20 cellular contexts compared by ENCODE assay signal in genomic region chr7:80772347-80773101, GRCh38.
A peak's percentile ranks its signal among the peaks of the same experiment; 100 is the strongest.
DNase-seq lines count a peak whose midpoint lies in the region; ATAC-seq, FAIRE-seq and TF ChIP-seq lines count a peak whose summit lies in the region.
"Had no signal": no experiment of that assay in that cellular context is flagged by ENCODE, and none has a peak within 500 bp of the region (broad histone marks: within the 10 kb centered on the region; RNA-seq: fewer than 3 reads in every experiment).

No MANE protein-coding gene starts in this region.

- no peak overlapping the region for H3K18ac ChIP-seq in IMR-90 (ENCODE audit: low read depth, low read length)

- H3K4me1 ChIP-seq in IMR-90 (ENCODE audit: control insufficient read depth, insufficient read depth, low read length): peaks cover 3% of the 10 kb centered on the region; the same call in 1 of the 2 replicates
- H3K4me1 ChIP-seq in right lobe of liver: no peaks in the 10 kb centered on the region
- H3K4me1 ChIP-seq: parathyroid adenoma had no signal

- no peak overlapping the region for H3K4me3 Mint-ChIP-seq in nephron progenitor cell
- H3K4me3 Mint-ChIP-seq: activated CD4-positive, alpha-beta T cell treated with anti-CD3 and anti-CD28 coated beads for 36 hours; naive thymus-derived CD8-positive, alpha-beta T cell had no signal

- H3K4me1 Mint-ChIP-seq in nephron progenitor cell: peaks cover 66% of the 10 kb centered on the region
- H3K4me1 Mint-ChIP-seq: activated CD4-positive, alpha-beta T cell treated with anti-CD3 and anti-CD28 coated beads for 36 hours had no signal

- in situ Hi-C loops in IMR-90 (cut with MboI; ENCODE audit: low sequenced_read_pairs): no loop called here

- peaks cover 39% of the 10 kb centered on the region for H3K36me3 Mint-ChIP-seq in nephron progenitor cell (ENCODE audit: low read depth)
- H3K36me3 Mint-ChIP-seq: naive thymus-derived CD8-positive, alpha-beta T cell had no signal

- no peak overlapping the region for H3K4ac ChIP-seq in IMR-90 (ENCODE audit: low read depth, low read length)

- H3K14ac ChIP-seq in IMR-90 (replicated peaks; ENCODE audit: low read depth, low read length): 0 out of 2 replicates have a peak overlapping the region, but pooled peaks have one; percentile 46

- ATAC-seq in IMR-90 (ENCODE audit: low read depth) (no peak), right lobe of liver (no peak)
- ATAC-seq: activated CD4-positive, alpha-beta T cell treated with anti-CD3 and anti-CD28 coated beads for 36 hours; naive thymus-derived CD8-positive, alpha-beta T cell had no signal

- peak overlapping the region; percentile 36 for H3K27ac Mint-ChIP-seq in nephron progenitor cell
- H3K27ac Mint-ChIP-seq: activated CD4-positive, alpha-beta T cell treated with anti-CD3 and anti-CD28 coated beads for 36 hours; naive thymus-derived CD8-positive, alpha-beta T cell had no signal

- CTCF ChIA-PET in IMR-90 (lab: Yijun Ruan, JAX): no interaction called here

- no peaks in the 10 kb centered on the region for H3K9me3 ChIP-seq in IMR-90 (ENCODE audit: control insufficient read depth, insufficient read depth, low read length)
- H3K9me3 ChIP-seq in right lobe of liver: no peaks in the 10 kb centered on the region
- H3K9me3 ChIP-seq: Caco-2 had no signal

- no TSS peak for BruUV-seq in IMR-90 (replicated peaks; lab: Mats Ljungman, UMichigan)

- WGBS in IMR-90 (ENCODE audit: extremely low coverage in 2 of 2, insufficient read length in 1 of 2), 2 experiments: no CpG with 5 or more reads among the region's 3 CpGs
- WGBS in right lobe of liver (ENCODE audit: insufficient coverage, low coverage, low lambda C conversion rate, missing lambda C conversion rate): 31% methylated on average over 3 of the region's 3 CpGs

- no peak overlapping the region for H2BK20ac ChIP-seq in IMR-90 (ENCODE audit: low read depth, low read length)

- no peak overlapping the region for H2AFZ ChIP-seq in IMR-90 (replicated peaks; ENCODE audit: low read length, poor library complexity)
- H2AFZ ChIP-seq: parathyroid adenoma had no signal

- no peak overlapping the region for H3K23ac ChIP-seq in IMR-90 (ENCODE audit: low read depth, low read length)

- H4K5ac ChIP-seq in IMR-90 (ENCODE audit: low read depth, low read length): no peak overlapping the region

- H3K56ac ChIP-seq in IMR-90 (ENCODE audit: extremely low read depth, insufficient read depth, low read length): no peak overlapping the region

- peak; percentile 89 for FAIRE-seq in G401.6 (lab: Jason Lieb, UNC)
- FAIRE-seq: HTR-8/SVneo had no signal

- TF ChIP-seq POLR2A in IMR-90 (IDR thresholded peaks at IDR 0.05; ENCODE audit: low read depth, low read length): no peak
- no peak for TF ChIP-seq POLR2A in right lobe of liver (IDR thresholded peaks at IDR 0.05)

- intact Hi-C loops in IMR-90 (cut with micrococcal nuclease): loop anchor here (5.0 kb wide), 1 partner anchor 60 kb away; no protein-coding TSS in a partner anchor
- intact Hi-C loops in right lobe of liver (cut with DNase I): no loop called here

- peaks cover 3% of the 10 kb centered on the region; the same call in 1 of the 2 replicates for H3K36me3 ChIP-seq in IMR-90 (ENCODE audit: control insufficient read depth, insufficient read depth, low read length)
- no peaks in the 10 kb centered on the region for H3K36me3 ChIP-seq in right lobe of liver

- H3K27ac ChIP-seq in IMR-90 (ENCODE audit: insufficient read depth, low read length) (no peak overlapping the region), epithelial cell of prostate (peak overlapping the region; percentile 18), right lobe of liver (no peak overlapping the region)
- H3K27ac ChIP-seq: parathyroid adenoma had no signal

- no peaks in the 10 kb centered on the region for H3K9me3 Mint-ChIP-seq in nephron progenitor cell
- H3K9me3 Mint-ChIP-seq: naive thymus-derived CD8-positive, alpha-beta T cell had no signal

- DNase-seq in IMR-90 (no peak), epithelial cell of prostate (ENCODE audit: low read depth, low spot score) (no peak), nephron progenitor cell (no peak), activated gamma-delta T cell (lab: John Stamatoyannopoulos, UW) (no peak), DMS79 (lab: John Stamatoyannopoulos, UW) (no peak), right lobe of liver (no peak)
- DNase-seq: activated CD4-positive, alpha-beta T cell treated with anti-CD3 and anti-CD28 coated beads for 36 hours; activated gamma-delta T cell treated with Interleukin-2 at 50 U/mL for 16 hours; amniotic stem cell; Caco-2; central memory CD4-positive, alpha-beta T cell; head of caudate nucleus; naive thymus-derived CD8-positive, alpha-beta T cell; NCI-H187 treated with DMSO at 0.1 percent for 48 hours; NCI-H510A; stimulated activated CD4-positive, alpha-beta T cell treated with anti-CD3 and anti-CD28 coated beads, Interleukin-4, amount 100 ng/mL, for 4 hours had no signal

- TF ChIP-seq RAD21 in IMR-90 (IDR thresholded peaks at IDR 0.05; ENCODE audit: low read length): no peak

- peaks cover 3% of the 10 kb centered on the region for H3K9me1 ChIP-seq in IMR-90 (ENCODE audit: insufficient read depth, low read length)

- H3K79me1 ChIP-seq in IMR-90 (ENCODE audit: low read depth in 1 of 2, low read length in 2 of 2): no peaks in the 10 kb centered on the region

- POLR2A ChIA-PET in IMR-90 (lab: Charles Lee; ENCODE audit: unreplicated experiment): no interaction called here

- no peak overlapping the region for H2AK9ac ChIP-seq in IMR-90 (replicated peaks; ENCODE audit: low read depth, low read length, poor library complexity)

- H3K9ac ChIP-seq in IMR-90 (ENCODE audit: low read depth, low read length): no peak overlapping the region
- H3K9ac ChIP-seq: parathyroid adenoma had no signal

- no peak overlapping the region for H3K4me2 ChIP-seq in IMR-90 (ENCODE audit: low read depth, low read length)

- H2BK15ac ChIP-seq in IMR-90 (ENCODE audit: low read depth, low read length): no peak overlapping the region

- no peaks in the 10 kb centered on the region for H4K20me1 ChIP-seq in IMR-90 (ENCODE audit: insufficient read depth, low read length)

- no peak overlapping the region for H4K8ac ChIP-seq in IMR-90 (ENCODE audit: low read depth in 2 of 2, low read length in 2 of 2)

- no peak overlapping the region for H2BK5ac ChIP-seq in IMR-90 (ENCODE audit: low read depth, low read length, poor library complexity, severe bottlenecking)

- TF ChIP-seq CTCF in IMR-90 (conservative IDR thresholded peaks at IDR 0.05; ENCODE audit: low read depth, low read length): no peak
- TF ChIP-seq CTCF in nephron progenitor cell (IDR thresholded peaks at IDR 0.05): no peak
- no peak for TF ChIP-seq CTCF in right lobe of liver (IDR thresholded peaks at IDR 0.05)

- H2BK120ac ChIP-seq in IMR-90 (ENCODE audit: low read depth, low read length): no peak overlapping the region

- no peaks in the 10 kb centered on the region for H3K27me3 Mint-ChIP-seq in nephron progenitor cell (ENCODE audit: low read depth, poor library complexity)
- H3K27me3 Mint-ChIP-seq: activated CD4-positive, alpha-beta T cell treated with anti-CD3 and anti-CD28 coated beads for 36 hours; naive thymus-derived CD8-positive, alpha-beta T cell had no signal

- H4K91ac ChIP-seq in IMR-90 (ENCODE audit: insufficient read depth, low read depth, low read length): no peak overlapping the region

- no peak overlapping the region for H2AK5ac ChIP-seq in IMR-90 (ENCODE audit: low read depth, low read length)

- H3K27me3 ChIP-seq in IMR-90 (ENCODE audit: control insufficient read depth, insufficient read depth, low read length) (no peaks in the 10 kb centered on the region), right lobe of liver (no peaks in the 10 kb centered on the region)

- dilution Hi-C loops in IMR-90 (cut with HindIII; ENCODE audit: low sequenced_read_pairs, unreplicated experiment): no loop called here

- no peak overlapping the region for H3K4me3 ChIP-seq in IMR-90 (ENCODE audit: insufficient read depth, low read depth, low read length)
- no peak overlapping the region for H3K4me3 ChIP-seq in right lobe of liver
- H3K4me3 ChIP-seq: skin epidermis had no signal

TF ChIP-seq in IMR-90, 13 proteins besides CTCF, POLR2A, EP300 and RAD21:
- TF ChIP-seq MXI1 (IDR thresholded peaks at IDR 0.05; ENCODE audit: borderline replicate concordance, low read depth, low read length) (no peak), NFE2L2 (IDR thresholded peaks at IDR 0.05; ENCODE audit: low read depth, low read length) (no peak), RFX5 (IDR thresholded peaks at IDR 0.05; ENCODE audit: low read depth, low read length) (no peak), FOS (IDR thresholded peaks at IDR 0.05; ENCODE audit: low read depth, low read length) (no peak)
TF ChIP-seq in IMR-90: peak in this region for 0.
